In the genomic region with DNA sequence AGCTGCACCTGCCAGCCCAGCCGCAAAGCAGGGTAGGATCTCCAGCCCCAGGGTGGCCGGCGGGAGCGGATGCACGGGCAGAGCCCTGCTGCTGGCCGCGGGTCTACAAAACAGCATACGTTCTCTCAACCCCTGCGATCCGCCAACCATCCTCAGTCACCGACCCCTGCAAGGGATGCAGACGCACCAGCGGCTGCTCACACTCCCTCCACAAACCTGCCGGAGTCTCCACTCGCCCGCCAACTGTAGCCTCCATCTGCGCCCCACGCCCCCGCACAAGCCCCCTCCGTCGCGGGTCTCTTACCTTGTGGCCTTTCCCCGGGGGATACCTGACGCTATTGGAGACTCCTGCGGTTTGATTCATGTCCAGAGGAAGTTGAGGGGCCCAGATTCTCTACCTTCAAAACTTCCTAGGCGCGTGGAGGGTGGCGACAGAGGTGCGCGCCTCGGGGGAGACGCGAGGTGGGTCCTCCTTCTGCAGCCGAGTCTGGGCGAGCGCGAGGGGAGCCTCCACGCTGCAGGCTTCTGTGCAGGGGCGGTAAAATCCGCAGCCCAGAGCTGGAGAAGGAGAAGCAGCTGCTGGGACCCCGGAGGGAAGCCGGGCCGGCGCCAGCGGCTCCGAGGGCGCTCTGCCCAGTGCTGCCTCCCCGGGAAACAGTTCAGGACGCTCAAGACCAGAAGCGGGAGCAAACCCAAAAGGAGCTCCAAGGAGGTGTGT, we compare ENCODE assay signal across 8 cellular contexts.
DNase-seq lines count a peak whose midpoint lies in the region; ATAC-seq and TF ChIP-seq lines count a peak whose summit lies in the region.
"Not testable (repeated sequence)": the region's sequence is repeated elsewhere in the genome, so short reads cannot be mapped to it uniquely, and the experiment has no call there.

No MANE protein-coding gene starts in this region.

- not testable (repeated sequence) for H3K9me3 ChIP-seq in ectodermal cell (ENCODE audit: control insufficient read depth, low read length); left lung; testis

- intact Hi-C loops in left lung (cut with DNase I); testis (cut with DNase I; ENCODE audit: low total_unique reads): not testable (repeated sequence)

- not testable (repeated sequence) for H3K9me3 Mint-ChIP-seq in activated T-cell treated with anti-CD3 and anti-CD28 coated beads, Interleukin-2, amount 50 U/mL, for 24 hours

- H3K4me3 ChIP-seq in ectodermal cell (ENCODE audit: insufficient read depth, low read depth, low read length) (peak overlapping the region; percentile 23), iPS-11a (ENCODE audit: low read depth, low read length) (peak overlapping the region; percentile 41), testis (peak overlapping the region; percentile 7 to 20)
- H3K4me3 ChIP-seq in left lung: not testable (repeated sequence)

- not testable (repeated sequence) for TF ChIP-seq CTCF in GM13976 (IDR thresholded peaks at IDR 0.05; ENCODE audit: borderline replicate concordance, control extremely low read depth, extremely low read depth, insufficient read depth, missing control alignments); left lung (IDR thresholded peaks at IDR 0.05); omental fat pad (IDR thresholded peaks at IDR 0.05); testis (IDR thresholded peaks at IDR 0.05)

- H3K27me3 ChIP-seq in ectodermal cell (ENCODE audit: control insufficient read depth, insufficient read depth, low read length, poor library complexity, severe bottlenecking) (peaks cover 42% of the 10 kb centered on the region), left lung (peaks cover 0 to 32% of the 10 kb centered on the region in 2 donors)
- not testable (repeated sequence) for H3K27me3 ChIP-seq in testis

- in situ Hi-C loops in GM13976 (cut with MboI; ENCODE audit: low sequenced_read_pairs, unreplicated experiment): not testable (repeated sequence)

- H3K4me1 ChIP-seq in ectodermal cell (ENCODE audit: control insufficient read depth, insufficient read depth, low read length); left lung; testis: not testable (repeated sequence)

- TF ChIP-seq POLR2A in testis (IDR thresholded peaks at IDR 0.05): not testable (repeated sequence)

- not testable (repeated sequence) for H3K4me1 Mint-ChIP-seq in activated T-cell treated with anti-CD3 and anti-CD28 coated beads, Interleukin-2, amount 50 U/mL, for 24 hours (ENCODE audit: low read depth)

- H3K36me3 ChIP-seq in ectodermal cell (ENCODE audit: control insufficient read depth, insufficient read depth, low read length); left lung; testis (ENCODE audit: low read depth, missing control alignments): not testable (repeated sequence)

- ATAC-seq in left lung: peak; percentile 46
- ATAC-seq in omental fat pad (ENCODE audit: low FRiP score): peak; percentile 24

- WGBS in ectodermal cell, 2 experiments: 1 to 2% methylated on average over 24 to 25 of the region's 50 CpGs
- 0 to 3% methylated on average over 6 to 15 of the region's 50 CpGs for WGBS in testis, 2 donors

- H3K36me3 Mint-ChIP-seq in activated T-cell treated with anti-CD3 and anti-CD28 coated beads, Interleukin-2, amount 50 U/mL, for 24 hours (ENCODE audit: low read depth): not testable (repeated sequence)

- not testable (repeated sequence) for H3K27ac Mint-ChIP-seq in activated T-cell treated with anti-CD3 and anti-CD28 coated beads, Interleukin-2, amount 50 U/mL, for 24 hours

- DNase-seq in GM13976 (ENCODE audit: low spot score): peak; percentile 3
- DNase-seq in NCI-H345 (lab: John Stamatoyannopoulos, UW): peak; percentile 13
- DNase-seq in activated T-cell treated with anti-CD3 and anti-CD28 coated beads, Interleukin-2, amount 50 U/mL, for 24 hours: peak; percentile 31
- DNase-seq in left lung: peak in 1 of 2 donors; percentile 69
- DNase-seq in omental fat pad (ENCODE audit: low spot score); testis: not testable (repeated sequence)

- H3K4me3 Mint-ChIP-seq in activated T-cell treated with anti-CD3 and anti-CD28 coated beads, Interleukin-2, amount 50 U/mL, for 24 hours: peak overlapping the region; percentile 41

- peaks cover 36% of the 10 kb centered on the region for H3K27me3 Mint-ChIP-seq in activated T-cell treated with anti-CD3 and anti-CD28 coated beads, Interleukin-2, amount 50 U/mL, for 24 hours

- not testable (repeated sequence) for H3K27ac ChIP-seq in ectodermal cell (ENCODE audit: insufficient read depth, low read depth, low read length, poor library complexity, severe bottlenecking); left lung; testis
